ENCODE assay signal across 8 cellular contexts in the genomic region with DNA sequence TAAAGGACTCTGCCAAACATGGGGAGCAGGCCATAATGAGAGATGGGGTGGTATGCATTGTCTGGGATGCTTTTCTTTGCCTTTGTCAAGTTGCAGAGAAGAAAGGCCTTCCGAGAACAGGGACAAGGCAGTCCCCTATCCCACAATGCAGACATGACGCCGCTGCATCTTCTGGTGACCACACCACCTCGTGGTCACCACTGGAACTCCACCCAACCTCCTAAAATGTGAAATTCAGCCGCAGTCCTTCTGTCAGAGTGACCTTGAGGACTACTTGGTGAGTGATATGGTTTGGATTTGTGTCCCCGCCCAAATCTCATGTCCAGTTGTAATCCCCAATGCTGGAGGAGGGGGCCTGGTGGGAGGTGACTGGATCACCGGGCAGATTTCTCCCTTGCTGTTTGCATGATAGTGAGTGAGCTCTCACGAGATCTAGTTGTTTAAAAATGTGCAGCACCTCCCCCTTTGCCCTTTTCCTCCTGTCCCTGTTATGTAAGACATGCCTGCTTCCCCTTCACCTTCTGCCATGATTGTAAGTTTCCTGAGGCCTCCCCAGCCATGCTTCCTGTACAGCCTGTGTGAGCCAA. TPM values are rescaled to one million over a fixed set of nuclear protein-coding genes. Genes with fewer than 3 reads are reported as not detected.
A peak's percentile ranks its signal among the peaks of the same experiment; 100 is the strongest.
DNase-seq lines count a peak whose midpoint lies in the region; ATAC-seq, FAIRE-seq and TF ChIP-seq lines count a peak whose summit lies in the region.

No MANE protein-coding gene starts in this region.

- no peaks in the 10 kb centered on the region for H3K36me3 Mint-ChIP-seq in brain

- CTCF ChIA-PET in BJ (lab: Yijun Ruan, JAX) = interaction anchor here (0.9 to 2.0 kb wide), 4 partner anchors 11 to 74 kb away, joined by 3 to 24 read pairs (median 7); no protein-coding TSS in a partner anchor

- H3K4me3 Mint-ChIP-seq in brain = no peak overlapping the region

- H3K36me3 ChIP-seq in BJ (ENCODE audit: control insufficient read depth, insufficient read depth, low read length) = no peaks in the 10 kb centered on the region

- DNase-seq in BJ (ENCODE audit: low read depth) (no peak), GM18507 (ENCODE audit: extremely low spot score, insufficient read length, low read depth) (no peak), HT1080 (ENCODE audit: low read depth) (peak; percentile 51), SW480 (ENCODE audit: low spot score) (peak; percentile 36), iris pigment epithelial cell (ENCODE audit: low read depth) (peak; percentile 44)
- peak; percentile 42 for DNase-seq in stimulated activated CD4-positive, alpha-beta T cell treated with anti-CD3 and anti-CD28 coated beads, Interleukin-4, amount 100 ng/mL, for 24 hours

- peaks cover 3 to 11% (median 8%) of the 10 kb centered on the region in 5 experiments for H3K9me3 Mint-ChIP-seq in brain

- TF ChIP-seq CTCF in BJ (IDR thresholded peaks at IDR 0.05; ENCODE audit: insufficient read depth, low read depth, low read length) (peak; percentile 80), brain (conservative IDR thresholded peaks at IDR 0.05) (peak; percentile 73 to 86)

- H3K4me3 ChIP-seq in BJ (ENCODE audit: low read depth, low read length) = no peak overlapping the region

- peak overlapping the region; percentile 41 to 77 (median 66) for H3K27ac Mint-ChIP-seq in brain

- ATAC-seq in HG03108 (IDR thresholded peaks at IDR 0.05; ENCODE audit: unreplicated experiment) = no peak

- peaks cover 13% of the 10 kb centered on the region for H3K27me3 Mint-ChIP-seq in brain

- H3K27me3 ChIP-seq in BJ (ENCODE audit: control insufficient read depth, insufficient read depth, low read length) = peaks cover 6% of the 10 kb centered on the region

- peak; percentile 82 for FAIRE-seq in GM18507 (lab: Jason Lieb, UNC)

- POLR2A ChIA-PET in BJ (lab: Charles Lee) = no interaction called here

- peaks cover 28% of the 10 kb centered on the region for H3K4me1 Mint-ChIP-seq in brain

RNA-seq across cellular contexts. Expression of a gene that starts 15.2 kb away (rescaled TPM):
- polyA plus RNA-seq in BJ (2011; rRNA removed) = not detected in 2 replicates
- polyA minus RNA-seq in BJ (2011; rRNA and poly(A)+ RNA removed) = not detected in 2 replicates
- total RNA-seq in HT1080 (2014; rRNA removed; shearing (Covaris generic)) = not detected in 2 replicates
- not detected in 2 replicates for polyA plus RNA-seq in HT1080 (2015; cell fraction: cytosol; rRNA removed)
- polyA plus RNA-seq in HT1080 (2015; cell fraction: nucleus; rRNA removed) = not detected in 2 replicates
- polyA plus RNA-seq in brain (ENCODE audit: insufficient read depth, low read depth, low replicate concordance) = 1.3 TPM

RNA-seq across cellular contexts. Expression of a gene that starts 16.7 kb away (rescaled TPM):
- polyA plus RNA-seq in BJ (2011; rRNA removed) = 31.2 and 68.6 TPM in 2 replicates
- 19.8 and 20.0 TPM in 2 replicates for polyA minus RNA-seq in BJ (2011; rRNA and poly(A)+ RNA removed)
- 66.7 and 69.9 TPM in 2 replicates for total RNA-seq in HT1080 (2014; rRNA removed; shearing (Covaris generic))
- polyA plus RNA-seq in HT1080 (2015; cell fraction: cytosol; rRNA removed) = 40.2 and 49.2 TPM in 2 replicates
- 50.0 and 71.2 TPM in 2 replicates for polyA plus RNA-seq in HT1080 (2015; cell fraction: nucleus; rRNA removed)
- polyA plus RNA-seq in brain (ENCODE audit: insufficient read depth, low read depth, low replicate concordance) = 51.9 TPM

Comparison
In these comparisons a context has a peak if more than half of its experiments do, and no peak if none do; other contexts are left out.
1. DNase-seq: peak in HT1080 (single experiment), SW480 (single experiment), iris pigment epithelial cell (single experiment) and stimulated activated CD4-positive, alpha-beta T cell treated with anti-CD3 and anti-CD28 coated beads, Interleukin-4, amount 100 ng/mL, for 24 hours (single experiment); none in BJ (single experiment) and GM18507 (single experiment).